10 cellular contexts compared by ENCODE assay signal in genomic region chr18:75455249-75456183, GRCh38. TPM values are rescaled to one million over a fixed set of nuclear protein-coding genes. Genes with fewer than 3 reads are reported as not detected.
A peak's percentile ranks its signal among the peaks of the same experiment; 100 is the strongest.
DNase-seq lines count a peak whose midpoint lies in the region; ATAC-seq, FAIRE-seq and TF ChIP-seq lines count a peak whose summit lies in the region.
"Had no signal": no experiment of that assay in that cellular context is flagged by ENCODE, and none has a peak within 500 bp of the region (broad histone marks: within the 10 kb centered on the region; RNA-seq: fewer than 3 reads in every experiment).

No MANE protein-coding gene starts in this region.

- H4K20me1 ChIP-seq in HepG2 (ENCODE audit: insufficient read depth, low read length) = no peaks in the 10 kb centered on the region

- intact Hi-C loops in dendritic cell treated with granulocyte-macrophage colony-stimulating factor and Interleukin-4, amounts not matched to agents 40 ng/mL and 50 ng/mL, for 4 days (cut with micrococcal nuclease) = no loop called here
- intact Hi-C loops in HepG2 (cut with micrococcal nuclease; ENCODE audit: unreplicated experiment) = no loop called here

- H3K4me1 ChIP-seq in HepG2 (ENCODE audit: insufficient read depth, low read length) = 0 out of 2 replicates have a peak, but pooled peaks cover 11% of the 10 kb centered on the region
- H3K4me1 ChIP-seq in subcutaneous abdominal adipose tissue (ENCODE audit: control insufficient read depth in 5 of 5, insufficient read depth in 5 of 5, low read length in 5 of 5) = peaks cover 0 to 19% (median 16%) of the 10 kb centered on the region in 5 donors

- TF ChIP-seq EP300 in HepG2 (IDR thresholded peaks at IDR 0.05; ENCODE audit: low read depth in 2 of 2, low read length in 2 of 2) (no peak), HepG2 (CRISPR knock-in tag; IDR thresholded peaks at IDR 0.05; ENCODE audit: borderline replicate concordance) (no peak)

- WGBS in HepG2 (ENCODE audit: low lambda C conversion rate) = 76% methylated on average over 54 of the region's 84 CpGs

- H3K9me3 ChIP-seq in HepG2 (ENCODE audit: low read length) (0 out of 2 replicates have a peak, but pooled peaks cover 5% of the 10 kb centered on the region), subcutaneous abdominal adipose tissue (ENCODE audit: control insufficient read depth in 5 of 5, low read length in 5 of 5) (peaks cover 0 to 6% (median 2%) of the 10 kb centered on the region in 5 donors)

- TF ChIP-seq CTCF in HepG2 (CRISPR knock-in tag; IDR thresholded peaks at IDR 0.05) = no peak

- H2AFZ ChIP-seq in HepG2 (ENCODE audit: low read length) = no peak overlapping the region

- in situ Hi-C loops in HepG2 (cut with HindIII; ENCODE audit: extremely low pct_ligation_motif_present, low pct_unique_long_range_greater_than_20kb) = no loop called here

- H3K27ac ChIP-seq in HepG2 (ENCODE audit: extremely low read length, insufficient read depth, low read length) (no peak overlapping the region), subcutaneous abdominal adipose tissue (ENCODE audit: low read depth, low read length) (no peak overlapping the region)
- H3K27ac ChIP-seq: C4-2B had no signal

- POLR2A ChIA-PET in HepG2 (lab: Yijun Ruan, JAX) = no interaction called here

- ATAC-seq in HepG2 = peak; percentile 62
- ATAC-seq in HG03025 (IDR thresholded peaks at IDR 0.05; ENCODE audit: low FRiP score, unreplicated experiment) = no peak

- peaks cover 20% of the 10 kb centered on the region for H3K9me3 Mint-ChIP-seq in dendritic cell treated with granulocyte-macrophage colony-stimulating factor and Interleukin-4, amounts not matched to agents 40 ng/mL and 50 ng/mL, for 4 days

- peak overlapping the region; percentile 46; the same call in 1 of the 2 replicates for H3K4me2 ChIP-seq in HepG2 (ENCODE audit: low read depth, low read length)

- H3K27me3 ChIP-seq in HepG2 (ENCODE audit: control insufficient read depth in 1 of 2, insufficient read depth in 2 of 2, low read length in 2 of 2) (peaks cover 0 to 19% of the 10 kb centered on the region in 2 experiments; a peak in 4 of 5 replicates), subcutaneous abdominal adipose tissue (ENCODE audit: control insufficient read depth in 5 of 5, insufficient read depth in 4 of 5, low read length in 5 of 5) (no peaks in the 10 kb centered on the region)

- peak overlapping the region in 1 of 3 experiments; percentile 12; a peak in 1 of 6 replicates for H3K4me3 ChIP-seq in HepG2 (replicated peaks in 1 of 3; ENCODE audit: insufficient read depth in 1 of 3, low read depth in 2 of 3, low read length in 3 of 3)
- H3K4me3 ChIP-seq in subcutaneous abdominal adipose tissue (ENCODE audit: low read depth in 1 of 5, low read length in 5 of 5) = peak overlapping the region; percentile 64 to 83 (median 73)

- peaks cover 52% of the 10 kb centered on the region for H3K27me3 Mint-ChIP-seq in dendritic cell treated with granulocyte-macrophage colony-stimulating factor and Interleukin-4, amounts not matched to agents 40 ng/mL and 50 ng/mL, for 4 days

- H3K36me3 ChIP-seq in HepG2 (replicated peaks in 1 of 2; ENCODE audit: control insufficient read depth in 1 of 2, insufficient read depth in 2 of 2, low read length in 2 of 2) = no peaks in the 10 kb centered on the region
- H3K36me3 ChIP-seq in subcutaneous abdominal adipose tissue (ENCODE audit: control insufficient read depth in 5 of 5, insufficient read depth in 5 of 5, low read length in 5 of 5) = no peaks in the 10 kb centered on the region

- H3K4me1 Mint-ChIP-seq in dendritic cell treated with granulocyte-macrophage colony-stimulating factor and Interleukin-4, amounts not matched to agents 40 ng/mL and 50 ng/mL, for 4 days (ENCODE audit: low read depth) = peaks cover 5% of the 10 kb centered on the region

- H3K9ac ChIP-seq in HepG2 (ENCODE audit: insufficient read depth, low read depth, low read length) = no peak overlapping the region
- H3K9ac ChIP-seq in subcutaneous abdominal adipose tissue (ENCODE audit: low read length in 5 of 5) = peak overlapping the region in 4 of 5 donors; percentile 16 to 62 (median 45)

- CTCF ChIA-PET in HepG2 (lab: Yijun Ruan, JAX; ENCODE audit: low intra/inter-chr PET ratio, low total read pairs) = no interaction called here

- FAIRE-seq in HepG2 (lab: Jason Lieb, UNC) = no peak

- peak overlapping the region; percentile 39 for H3K4me3 Mint-ChIP-seq in dendritic cell treated with granulocyte-macrophage colony-stimulating factor and Interleukin-4, amounts not matched to agents 40 ng/mL and 50 ng/mL, for 4 days

- no TSS peak for BruUV-seq in HepG2 (replicated peaks; lab: Mats Ljungman, UMichigan)

- no peak for TF ChIP-seq POLR2A in HepG2 (IDR thresholded peaks at IDR 0.05; ENCODE audit: insufficient read depth in 1 of 2, low read depth in 2 of 2, low read length in 2 of 2)

- no peaks in the 10 kb centered on the region for H3K36me3 Mint-ChIP-seq in dendritic cell treated with granulocyte-macrophage colony-stimulating factor and Interleukin-4, amounts not matched to agents 40 ng/mL and 50 ng/mL, for 4 days (ENCODE audit: low read depth)

- no peaks in the 10 kb centered on the region for H3K79me2 ChIP-seq in HepG2 (ENCODE audit: insufficient read depth, low read length)

- no peak overlapping the region for H3K27ac Mint-ChIP-seq in dendritic cell treated with granulocyte-macrophage colony-stimulating factor and Interleukin-4, amounts not matched to agents 40 ng/mL and 50 ng/mL, for 4 days

- TF ChIP-seq RAD21 in HepG2 (CRISPR knock-in tag; IDR thresholded peaks at IDR 0.05) = no peak

- peak; percentile 50 for DNase-seq in NCI-H510A treated with DMSO at 0.1 percent for 48 hours (lab: John Stamatoyannopoulos, UW)
- no peak for DNase-seq in NCI-H510A (lab: John Stamatoyannopoulos, UW)
- DNase-seq in HepG2 (ENCODE audit: low spot score) = no peak
- no peak for DNase-seq in SHP77 (lab: John Stamatoyannopoulos, UW)
- no peak for DNase-seq in GOT3 (lab: John Stamatoyannopoulos, UW)

TF ChIP-seq in HepG2, 621 proteins besides CTCF, POLR2A, EP300 and RAD21 (continues in another document):
- TF ChIP-seq KDM5A (IDR thresholded peaks at IDR 0.05; ENCODE audit: borderline replicate concordance, low read length) (no peak), ZNF616 (CRISPR knock-in tag; IDR thresholded peaks at IDR 0.05; ENCODE audit: low read depth) (no peak), RARA (CRISPR knock-in tag; IDR thresholded peaks at IDR 0.05) (no peak), ZSCAN9 (CRISPR knock-in tag; IDR thresholded peaks at IDR 0.05; ENCODE audit: borderline replicate concordance) (no peak), ZXDC (CRISPR knock-in tag; IDR thresholded peaks at IDR 0.05) (no peak), ZNF280B (CRISPR knock-in tag; IDR thresholded peaks at IDR 0.05; ENCODE audit: borderline replicate concordance) (no peak)

RNA-seq across cellular contexts. Expression of gene SMIM21, which starts 28.0 kb away (rescaled TPM):
- total RNA-seq in HepG2 (2016; rRNA removed; fragmentation: Illumina TruSeq; extraction: Trizol) = not detected in 2 replicates
- total RNA-seq in HepG2 (2016; cell fraction: cytosol; rRNA removed; fragmentation: Illumina TruSeq; extraction: Trizol; ENCODE audit: low read depth) = not detected in 2 replicates
- total RNA-seq in HepG2 (2016; cell fraction: insoluble cytoplasmic fraction; rRNA removed; fragmentation: Illumina TruSeq; extraction: Trizol) = not detected in 2 replicates
- not detected in 2 replicates for total RNA-seq in HepG2 (2016; cell fraction: membrane; rRNA removed; fragmentation: Illumina TruSeq; extraction: Trizol)
- total RNA-seq in HepG2 (2016; cell fraction: nucleus; rRNA removed; fragmentation: Illumina TruSeq; extraction: Trizol) = not detected in 2 replicates
- not detected in 2 replicates for polyA plus RNA-seq in HepG2 (2011; rRNA removed)
- not detected in 2 replicates for polyA plus RNA-seq in HepG2 (2011; cell fraction: cytosol; rRNA removed)
- polyA plus RNA-seq in HepG2 (2011; cell fraction: nucleus; rRNA removed) = not detected in 2 replicates
- polyA plus RNA-seq in HepG2 (2012) = not detected in 2 replicates
- polyA plus RNA-seq in HepG2 (2016; cell fraction: cytosol; fragmentation: Illumina TruSeq; extraction: Trizol; ENCODE audit: low read depth) = not detected in 2 replicates
- not detected in 2 replicates for polyA plus RNA-seq in HepG2 (2016; cell fraction: insoluble cytoplasmic fraction; fragmentation: Illumina TruSeq; extraction: Trizol; ENCODE audit: low read depth)
- not detected in 2 replicates for polyA plus RNA-seq in HepG2 (2016; cell fraction: membrane; fragmentation: Illumina TruSeq; extraction: Trizol; ENCODE audit: low read depth)
- polyA plus RNA-seq in HepG2 (2016; cell fraction: nucleus; fragmentation: Illumina TruSeq; extraction: Trizol; ENCODE audit: insufficient read depth, low read depth) = not detected in 2 replicates
- not detected in 2 replicates for polyA minus RNA-seq in HepG2 (2011; rRNA and poly(A)+ RNA removed; ENCODE audit: low replicate concordance)
- not detected in 2 replicates for polyA minus RNA-seq in HepG2 (2011; cell fraction: cytosol; rRNA and poly(A)+ RNA removed)
- not detected in 2 replicates for polyA minus RNA-seq in HepG2 (2011; cell fraction: nucleus; rRNA and poly(A)+ RNA removed)
- total RNA-seq: glomerular endothelial cell had no signal
